Comparison of ENCODE assay signal across 13 cellular contexts in the genomic region with DNA sequence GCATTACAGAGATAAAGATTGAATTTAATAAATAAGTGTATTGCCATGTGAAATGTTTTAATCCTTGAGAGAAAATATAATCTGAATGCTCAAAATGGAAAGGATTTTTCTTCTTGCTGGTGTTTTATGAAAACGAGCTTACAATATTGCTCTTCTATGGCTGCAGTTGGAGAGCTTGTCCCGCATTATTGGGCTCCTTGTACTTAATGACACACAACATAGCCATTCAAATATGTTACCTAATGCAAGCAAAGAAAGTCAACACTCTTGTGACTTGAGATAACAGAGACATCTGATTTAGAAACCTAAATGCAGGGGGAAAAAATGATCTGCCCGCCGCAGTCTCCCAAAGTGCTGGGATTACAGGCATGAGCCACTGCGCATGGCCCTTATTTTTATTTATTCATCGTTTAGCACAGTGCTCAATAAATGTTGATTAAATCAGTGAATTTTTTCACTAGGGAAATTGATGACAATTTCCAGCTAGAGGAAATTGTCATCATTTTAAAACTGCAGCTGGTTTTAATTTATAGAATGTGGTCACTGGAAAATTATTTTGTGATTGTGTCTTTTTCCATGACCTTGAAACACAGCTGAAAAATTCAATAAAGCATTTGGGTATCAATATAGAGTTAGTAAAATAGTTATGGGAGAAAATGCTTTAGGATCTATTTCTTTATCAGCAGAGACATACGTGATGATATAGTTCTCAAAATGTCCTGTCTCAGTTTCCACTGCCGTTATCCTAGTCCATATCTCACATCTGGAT. TPM values are rescaled to one million over a fixed set of nuclear protein-coding genes. Genes with fewer than 3 reads are reported as not detected.
DNase-seq lines count a peak whose midpoint lies in the region; ATAC-seq, FAIRE-seq and TF ChIP-seq lines count a peak whose summit lies in the region.
"Had no signal": no experiment of that assay in that cellular context is flagged by ENCODE, and none has a peak within 500 bp of the region (broad histone marks: within the 10 kb centered on the region; RNA-seq: fewer than 3 reads in every experiment).

No MANE protein-coding gene starts in this region.

- peaks cover 21% of the 10 kb centered on the region for H3K27me3 Mint-ChIP-seq in activated CD4-positive, alpha-beta T cell treated with anti-CD3 and anti-CD28 coated beads for 36 hours
- H3K27me3 Mint-ChIP-seq: IgD-negative memory B cell; stimulated activated naive B cell treated with anti-CD40 and anti-IgM and Interleukin-4, amounts not matched to agents 10 μg/mL and 1 μg/mL and 100 μg/mL, for 72 hours had no signal

- H3K79me2 ChIP-seq in SK-N-SH (ENCODE audit: insufficient read depth) (peaks cover 22% of the 10 kb centered on the region), hepatocyte (peaks cover 20% of the 10 kb centered on the region)

- H3K9me3 ChIP-seq in SK-N-SH (no peaks in the 10 kb centered on the region), hepatocyte (ENCODE audit: low read depth) (no peaks in the 10 kb centered on the region), spleen (no peaks in the 10 kb centered on the region)
- H3K9me3 ChIP-seq: BLaER1 had no signal

- H3K36me3 ChIP-seq in SK-N-SH (replicated peaks in 1 of 2; ENCODE audit: control insufficient read depth in 1 of 2, insufficient read depth in 2 of 2, low read length in 1 of 2): peaks cover 0 to under 1% of the 10 kb centered on the region in 2 experiments
- H3K36me3 ChIP-seq in hepatocyte (replicated peaks; ENCODE audit: insufficient read depth, low read depth): no peaks in the 10 kb centered on the region
- H3K36me3 ChIP-seq in spleen: no peaks in the 10 kb centered on the region
- H3K36me3 ChIP-seq: BLaER1 had no signal

- H3K9me2 ChIP-seq in SK-N-SH (no peaks in the 10 kb centered on the region), hepatocyte (replicated peaks; ENCODE audit: insufficient read depth) (no peaks in the 10 kb centered on the region)

- H3K27me3 ChIP-seq in SK-N-SH (ENCODE audit: insufficient read depth): no peaks in the 10 kb centered on the region
- no peaks in the 10 kb centered on the region for H3K27me3 ChIP-seq in hepatocyte
- H3K27me3 ChIP-seq in spleen (replicated peaks in 1 of 7): peaks cover 0 to 9% (median 0%) of the 10 kb centered on the region in 7 donors

- H4K20me1 ChIP-seq in SK-N-SH (ENCODE audit: insufficient read depth) (peaks cover 13% of the 10 kb centered on the region), hepatocyte (ENCODE audit: insufficient read depth, poor library complexity, severe bottlenecking) (peaks cover 3% of the 10 kb centered on the region)

- H3K4me3 ChIP-seq in SK-N-SH (ENCODE audit: low read depth in 2 of 2, low read length in 1 of 2): peak overlapping the region; percentile 2 to 21; a peak in 1 of 4 replicates
- H3K4me3 ChIP-seq in hepatocyte: peak overlapping the region; percentile 6
- peak overlapping the region in 2 of 8 donors; percentile 80 to 87 for H3K4me3 ChIP-seq in spleen
- H3K4me3 ChIP-seq: BLaER1 had no signal

- H3K4me2 ChIP-seq in SK-N-SH (peak overlapping the region; percentile 84), hepatocyte (peak overlapping the region; percentile 84)
- H3K4me2 ChIP-seq: BLaER1 had no signal

- H3K4me1 ChIP-seq in SK-N-SH (ENCODE audit: control insufficient read depth in 1 of 2, insufficient read depth in 2 of 2, low read depth in 1 of 2, low read length in 1 of 2): peaks cover 19 to 38% of the 10 kb centered on the region in 2 experiments; a peak in 3 of 4 replicates
- H3K4me1 ChIP-seq in hepatocyte (ENCODE audit: insufficient read depth): peaks cover 5% of the 10 kb centered on the region
- peaks cover 12 to 47% (median 31%) of the 10 kb centered on the region in 6 donors for H3K4me1 ChIP-seq in spleen

- CTCF ChIA-PET in SK-N-SH (lab: Yijun Ruan, JAX): interaction anchor here (1.0 to 2.8 kb wide), 5 partner anchors 11 to 550 kb away, joined by 3 to 11 read pairs (median 5); no protein-coding TSS in a partner anchor
- CTCF ChIA-PET in activated CD4-positive, alpha-beta T cell treated with anti-CD3 and anti-CD28 coated beads for 36 hours (lab: Charles Lee): interaction anchor here (1.3 kb wide), 1 partner anchor 8 kb away, joined by 4 read pairs; no protein-coding TSS in a partner anchor

- H3K9ac ChIP-seq in SK-N-SH: peak overlapping the region; percentile 11; the same call in 1 of the 2 replicates
- H3K9ac ChIP-seq: BLaER1 had no signal

- H3F3A ChIP-seq in SK-N-SH (replicated peaks; ENCODE audit: insufficient read depth): peaks cover 23% of the 10 kb centered on the region

- 57% methylated on average over 8 of the region's 8 CpGs for WGBS in SK-N-SH (ENCODE audit: low lambda C conversion rate)
- WGBS in hepatocyte (ENCODE audit: low lambda C conversion rate, missing lambda C conversion rate): 47% methylated on average over 8 of the region's 8 CpGs
- WGBS in spleen, 5 donors: 85 to 91% (median 88%) methylated on average over 8 of the region's 8 CpGs

- H3K27ac ChIP-seq in SK-N-SH (ENCODE audit: low read depth in 2 of 2, low read length in 1 of 2) (peak overlapping the region; percentile 0 to 74; a peak in 3 of 4 replicates), hepatocyte (peak overlapping the region; percentile 81), spleen (peak overlapping the region in 7 of 8 donors; percentile 91 to 97 (median 95))
- H3K27ac ChIP-seq: BLaER1 had no signal

- TF ChIP-seq RAD21 in SK-N-SH (IDR thresholded peaks at IDR 0.05; ENCODE audit: low read length): no peak

- no peak overlapping the region for H3K4me3 Mint-ChIP-seq in activated CD4-positive, alpha-beta T cell treated with anti-CD3 and anti-CD28 coated beads for 36 hours

- ATAC-seq in GM18511 (IDR thresholded peaks at IDR 0.05; ENCODE audit: unreplicated experiment): no peak
- ATAC-seq in activated CD4-positive, alpha-beta T cell treated with anti-CD3 and anti-CD28 coated beads for 36 hours: no peak
- ATAC-seq: stimulated activated naive B cell treated with anti-CD40 and anti-IgM and Interleukin-4, amounts not matched to agents 10 μg/mL and 1 μg/mL and 100 μg/mL, for 72 hours had no signal

- H3K36me3 Mint-ChIP-seq in activated CD4-positive, alpha-beta T cell treated with anti-CD3 and anti-CD28 coated beads for 36 hours (ENCODE audit: low read depth): no peaks in the 10 kb centered on the region
- H3K36me3 Mint-ChIP-seq: IgD-negative memory B cell; stimulated activated naive B cell treated with anti-CD40 and anti-IgM and Interleukin-4, amounts not matched to agents 10 μg/mL and 1 μg/mL and 100 μg/mL, for 72 hours had no signal

- POLR2A ChIA-PET in SK-N-SH (lab: Yijun Ruan, JAX): no interaction called here
- POLR2A ChIA-PET in activated CD4-positive, alpha-beta T cell treated with anti-CD3 and anti-CD28 coated beads for 36 hours (lab: Charles Lee): no interaction called here

- TF ChIP-seq CTCF in SK-N-SH (IDR thresholded peaks at IDR 0.05) (no peak), hepatocyte (IDR thresholded peaks at IDR 0.05; ENCODE audit: poor library complexity) (no peak), spleen (IDR thresholded peaks at IDR 0.05 in 8 of 11, conservative IDR thresholded peaks at IDR 0.05 in 3 of 11) (no peak)

- DNase-seq in H54 (ENCODE audit: insufficient read length, low spot score) (no peak), SK-N-SH (no peak), hepatocyte (ENCODE audit: low spot score) (no peak), spleen (no peak), cerebellar cortex (ENCODE audit: low spot score) (no peak)
- no peak for DNase-seq in activated CD8-positive, alpha-beta memory T cell treated with anti-CD3 and anti-CD28 coated beads, Interleukin-2, amount 50 U/mL, for 4 hours
- DNase-seq in activated CD4-positive, alpha-beta T cell treated with anti-CD3 and anti-CD28 coated beads for 36 hours: no peak
- DNase-seq: NCI-H1105 treated with DMSO at 0.1 percent for 48 hours; stimulated activated naive B cell treated with anti-CD40 and anti-IgM and Interleukin-4, amounts not matched to agents 10 μg/mL and 1 μg/mL and 100 μg/mL, for 72 hours had no signal

- TF ChIP-seq EP300 in SK-N-SH (IDR thresholded peaks at IDR 0.05; ENCODE audit: borderline replicate concordance in 1 of 2, low read depth in 1 of 2, low read length in 1 of 2): no peak

- intact Hi-C loops in spleen (cut with DNase I; ENCODE audit: low total_unique reads): no loop called here
- intact Hi-C loops in activated CD4-positive, alpha-beta T cell treated with anti-CD3 and anti-CD28 coated beads for 36 hours (cut with DNase I, micrococcal nuclease): no loop called here

- TF ChIP-seq POLR2A in H54 (IDR thresholded peaks at IDR 0.05; ENCODE audit: low read depth, low read length) (no peak), spleen (IDR thresholded peaks at IDR 0.05) (no peak)

- no peak overlapping the region for H3K27ac Mint-ChIP-seq in activated CD4-positive, alpha-beta T cell treated with anti-CD3 and anti-CD28 coated beads for 36 hours
- H3K27ac Mint-ChIP-seq: stimulated activated naive B cell treated with anti-CD40 and anti-IgM and Interleukin-4, amounts not matched to agents 10 μg/mL and 1 μg/mL and 100 μg/mL, for 72 hours had no signal

- no peaks in the 10 kb centered on the region for H3K9me3 Mint-ChIP-seq in activated CD4-positive, alpha-beta T cell treated with anti-CD3 and anti-CD28 coated beads for 36 hours (ENCODE audit: low read depth)
- H3K9me3 Mint-ChIP-seq: IgD-negative memory B cell; stimulated activated naive B cell treated with anti-CD40 and anti-IgM and Interleukin-4, amounts not matched to agents 10 μg/mL and 1 μg/mL and 100 μg/mL, for 72 hours had no signal

- peak overlapping the region; percentile 97 for H2AFZ ChIP-seq in SK-N-SH (ENCODE audit: low read depth)
- H2AFZ ChIP-seq in hepatocyte: peak overlapping the region; percentile 54

- FAIRE-seq in H54 (lab: Jason Lieb, UNC): peak; percentile 11

- peaks cover 21% of the 10 kb centered on the region for H3K4me1 Mint-ChIP-seq in activated CD4-positive, alpha-beta T cell treated with anti-CD3 and anti-CD28 coated beads for 36 hours

RNA-seq across cellular contexts. Expression of a gene that starts 2.4 kb away (rescaled TPM):
- polyA plus RNA-seq in SK-N-SH (2012; rRNA removed) (15.9 and 17.5 TPM in 2 replicates), hepatocyte (17.3 and 20.7 TPM in 2 replicates), spleen (10 to 100 TPM; 12.2 to 21.0 (median 13.3) TPM)
- 20.5 and 20.9 TPM in 2 replicates for polyA plus RNA-seq in SK-N-SH (2012; cell fraction: cytosol; rRNA removed)
- polyA plus RNA-seq in SK-N-SH (2012; cell fraction: nucleus; rRNA removed): 14.8 and 25.9 TPM in 2 replicates
- total RNA-seq in hepatocyte (35.9 and 36.4 TPM in 2 replicates), spleen (10 to 100 TPM; 50.9 to 78.4 (median 76.2) TPM)
- total RNA-seq in activated CD4-positive, alpha-beta T cell treated with anti-CD3 and anti-CD28 coated beads for 36 hours: 10 to 100 TPM; 17.4 to 22.8 TPM

RNA-seq across cellular contexts. Expression of a gene that starts 17.4 kb away (rescaled TPM):
- polyA plus RNA-seq in SK-N-SH (2012; rRNA removed): 0.06 and 0.12 TPM in 2 replicates
- 0.21 and 0.22 TPM in 2 replicates for polyA plus RNA-seq in SK-N-SH (2012; cell fraction: cytosol; rRNA removed)
- 0.09 and 0.36 TPM in 2 replicates for polyA plus RNA-seq in SK-N-SH (2012; cell fraction: nucleus; rRNA removed)
- 2.0 TPM in 1 of 2 replicates, not detected in the other for total RNA-seq in hepatocyte
- 0.36 and 0.81 TPM in 2 replicates for polyA plus RNA-seq in hepatocyte
- total RNA-seq in spleen: 10 to 100 TPM; 11.5 to 46.0 (median 24.4) TPM
- polyA plus RNA-seq in spleen: 1 to 10 TPM; 4.2 to 9.4 (median 4.4) TPM
- total RNA-seq in activated CD4-positive, alpha-beta T cell treated with anti-CD3 and anti-CD28 coated beads for 36 hours: under 1 TPM; 0.51 to 0.64 TPM
- total RNA-seq: H4 had no signal

Comparison
In these comparisons a context has a peak if more than half of its experiments do, and no peak if none do; other contexts are left out.
1. H3K27ac ChIP-seq: peak in every context shown above with its lines; median percentile 95 in spleen; 81 in hepatocyte; 37 in SK-N-SH.